Comparison of ENCODE assay signal across 7 cellular contexts in genomic region chr3:8068135-8068534, GRCh38.
DNase-seq lines count a peak whose midpoint lies in the region; ATAC-seq, FAIRE-seq and TF ChIP-seq lines count a peak whose summit lies in the region.
"Not testable (repeated sequence)": the region's sequence is repeated elsewhere in the genome, so short reads cannot be mapped to it uniquely, and the experiment has no call there.

No MANE protein-coding gene starts in this region.

- H3K9me3 ChIP-seq in WERI-Rb-1 (ENCODE audit: severe bottlenecking): peaks cover 16% of the 10 kb centered on the region
- H3K9me3 ChIP-seq in endodermal cell (ENCODE audit: control insufficient read depth, low read length); kidney (ENCODE audit: control insufficient read depth in 1 of 2, low read length in 2 of 2); neuronal stem cell (replicated peaks in 1 of 2; ENCODE audit: control insufficient read depth in 2 of 2, insufficient read depth in 1 of 2, low read depth in 1 of 2, low read length in 2 of 2); trophoblast cell (ENCODE audit: insufficient read depth, low read depth, low read length): not testable (repeated sequence)

- peaks cover 24% of the 10 kb centered on the region for H3K27me3 Mint-ChIP-seq in chondrocyte (ENCODE audit: low read depth)
- not testable (repeated sequence) for H3K27me3 Mint-ChIP-seq in endodermal cell (ENCODE audit: insufficient read depth)

- not testable (repeated sequence) for H4K8ac ChIP-seq in neuronal stem cell (ENCODE audit: low read depth, low read length); trophoblast cell (ENCODE audit: low read depth, low read length)

- H3K4me1 Mint-ChIP-seq in chondrocyte (ENCODE audit: low read depth); endodermal cell: not testable (repeated sequence)

- H3K23ac ChIP-seq in neuronal stem cell (ENCODE audit: low read depth, low read length, poor library complexity); trophoblast cell (ENCODE audit: low read length): not testable (repeated sequence)

- DNase-seq in WERI-Rb-1; endodermal cell; neuronal stem cell (ENCODE audit: low spot score); trophoblast cell: not testable (repeated sequence)
- peak; percentile 65 for DNase-seq in chondrocyte (ENCODE audit: low spot score)
- DNase-seq in left ventricle myocardium superior: peak; percentile 15
- peak; percentile 54 for DNase-seq in kidney

- not testable (repeated sequence) for H3K27me3 ChIP-seq in WERI-Rb-1 (ENCODE audit: insufficient read depth, low read depth, severe bottlenecking); endodermal cell (ENCODE audit: control insufficient read depth, insufficient read depth, low read length, poor library complexity, severe bottlenecking); neuronal stem cell (ENCODE audit: control insufficient read depth in 3 of 3, insufficient read depth in 3 of 3, low read depth in 1 of 3, low read length in 3 of 3); trophoblast cell (ENCODE audit: insufficient read depth, low read length)

- not testable (repeated sequence) for H3K9me3 Mint-ChIP-seq in chondrocyte (ENCODE audit: low read depth)
- H3K9me3 Mint-ChIP-seq in endodermal cell: peaks cover 26% of the 10 kb centered on the region

- H3K36me3 Mint-ChIP-seq in chondrocyte (ENCODE audit: low read depth); endodermal cell (ENCODE audit: low read depth): not testable (repeated sequence)

- WGBS in endodermal cell (ENCODE audit: insufficient coverage in 1 of 2, insufficient read length in 1 of 2), 2 experiments: 93 to 95% methylated on average over 8 to 9 of the region's 9 CpGs
- WGBS in neuronal stem cell (ENCODE audit: extremely low coverage in 2 of 2, insufficient read length in 2 of 2, insufficient replicate concordance in 1 of 2), 2 donors: no CpG with 5 or more reads among the region's 9 CpGs
- WGBS in trophoblast cell (ENCODE audit: extremely low coverage, insufficient coverage, insufficient read length): no CpG with 5 or more reads among the region's 9 CpGs

- H3K4me3 ChIP-seq in WERI-Rb-1 (ENCODE audit: low read depth, low read length); kidney (ENCODE audit: low read length in 2 of 2); neuronal stem cell (ENCODE audit: low read length in 2 of 2): not testable (repeated sequence)
- H3K4me3 ChIP-seq in endodermal cell (ENCODE audit: low read length) (peak overlapping the region; percentile 21), trophoblast cell (ENCODE audit: low read depth, low read length) (peak overlapping the region; percentile 43)

- H2AK5ac ChIP-seq in neuronal stem cell (ENCODE audit: low read depth, low read length); trophoblast cell (ENCODE audit: low read length): not testable (repeated sequence)

- H2BK5ac ChIP-seq in neuronal stem cell (ENCODE audit: low read length); trophoblast cell (ENCODE audit: low read depth, low read length, poor library complexity): not testable (repeated sequence)

- not testable (repeated sequence) for H2BK12ac ChIP-seq in neuronal stem cell (ENCODE audit: low read length); trophoblast cell (ENCODE audit: low read length)

- not testable (repeated sequence) for H3K18ac ChIP-seq in neuronal stem cell (ENCODE audit: low read length); trophoblast cell (ENCODE audit: low read length)

- peak overlapping the region; percentile 71 for H3K14ac ChIP-seq in neuronal stem cell (ENCODE audit: low read length)
- H3K14ac ChIP-seq in trophoblast cell (ENCODE audit: low read length): not testable (repeated sequence)

- intact Hi-C loops in left ventricle myocardium superior (cut with micrococcal nuclease); kidney (cut with DNase I): not testable (repeated sequence)

- peak overlapping the region; percentile 82 for H3K27ac ChIP-seq in WERI-Rb-1
- not testable (repeated sequence) for H3K27ac ChIP-seq in endodermal cell (ENCODE audit: low read depth, low read length); kidney (ENCODE audit: low read depth in 2 of 2, low read length in 2 of 2); neuronal stem cell (replicated peaks; ENCODE audit: low read length); trophoblast cell (ENCODE audit: low read depth, low read length)

- H3K79me1 ChIP-seq in neuronal stem cell (ENCODE audit: low read depth, low read length); trophoblast cell (ENCODE audit: low read length): not testable (repeated sequence)

- not testable (repeated sequence) for H2BK120ac ChIP-seq in neuronal stem cell (ENCODE audit: low read depth, low read length); trophoblast cell (ENCODE audit: insufficient read depth, low read length, poor library complexity)

- not testable (repeated sequence) for ATAC-seq in left ventricle myocardium superior

- H3K4me3 Mint-ChIP-seq in chondrocyte (ENCODE audit: unreplicated experiment); endodermal cell: not testable (repeated sequence)

- H3K4me2 ChIP-seq in neuronal stem cell (ENCODE audit: insufficient read depth, low read length, poor library complexity, severe bottlenecking); trophoblast cell (ENCODE audit: low read length): not testable (repeated sequence)

- not testable (repeated sequence) for H4K91ac ChIP-seq in neuronal stem cell (ENCODE audit: low read depth, low read length, poor library complexity); trophoblast cell (ENCODE audit: low read depth, low read length)

- not testable (repeated sequence) for FAIRE-seq in kidney (lab: Jason Lieb, UNC)

- not testable (repeated sequence) for H3K79me2 ChIP-seq in trophoblast cell (ENCODE audit: control insufficient read depth, insufficient read depth, low read length, poor library complexity)

- not testable (repeated sequence) for H3K4ac ChIP-seq in neuronal stem cell (ENCODE audit: low read length); trophoblast cell (ENCODE audit: low read depth, low read length)

- not testable (repeated sequence) for H3K9ac ChIP-seq in endodermal cell (ENCODE audit: extremely low read depth, low read length, poor library complexity, severe bottlenecking); kidney (ENCODE audit: low read length in 2 of 2); neuronal stem cell (ENCODE audit: low read depth, low read length, poor library complexity); trophoblast cell (ENCODE audit: low read length)

- not testable (repeated sequence) for H3K27ac Mint-ChIP-seq in chondrocyte (ENCODE audit: unreplicated experiment); endodermal cell

- H4K12ac ChIP-seq in trophoblast cell (ENCODE audit: low read depth, low read length): not testable (repeated sequence)

- not testable (repeated sequence) for H3K4me1 ChIP-seq in endodermal cell (ENCODE audit: control insufficient read depth, insufficient read depth, low read length); kidney (ENCODE audit: control insufficient read depth in 1 of 2, insufficient read depth in 1 of 2, low read depth in 1 of 2, low read length in 2 of 2); neuronal stem cell (ENCODE audit: control insufficient read depth in 2 of 2, insufficient read depth in 1 of 2, low read depth in 1 of 2, low read length in 2 of 2); trophoblast cell (ENCODE audit: control insufficient read depth in 1 of 2, insufficient read depth in 2 of 2, low read length in 2 of 2)

- not testable (repeated sequence) for H3K36me3 ChIP-seq in WERI-Rb-1; endodermal cell (ENCODE audit: control insufficient read depth, insufficient read depth, low read length); kidney (ENCODE audit: control insufficient read depth in 1 of 2, insufficient read depth in 2 of 2, low read length in 2 of 2); neuronal stem cell (replicated peaks in 1 of 2; ENCODE audit: control insufficient read depth in 2 of 2, insufficient read depth in 2 of 2, low read length in 2 of 2); trophoblast cell (ENCODE audit: control insufficient read depth in 1 of 2, insufficient read depth in 2 of 2, low read length in 2 of 2)

- not testable (repeated sequence) for TF ChIP-seq CTCF in WERI-Rb-1 (IDR thresholded peaks at IDR 0.05; ENCODE audit: low read depth, low read length); chondrocyte (IDR thresholded peaks at IDR 0.05); endodermal cell (conservative IDR thresholded peaks at IDR 0.05); kidney (IDR thresholded peaks at IDR 0.05; ENCODE audit: borderline replicate concordance, extremely low read depth, insufficient read depth)

- H2BK15ac ChIP-seq in neuronal stem cell (ENCODE audit: low read length): not testable (repeated sequence)

- H2AFZ ChIP-seq in neuronal stem cell (ENCODE audit: low read length); trophoblast cell (ENCODE audit: insufficient read depth, low read length, poor library complexity): not testable (repeated sequence)
